9 cellular contexts compared by ENCODE assay signal in genomic region chr3:46831841-46832240, GRCh38. TPM values are rescaled to one million over a fixed set of nuclear protein-coding genes. Genes with fewer than 3 reads are reported as not detected.
"Had no signal": no experiment of that assay in that cellular context is flagged by ENCODE, and none has a peak within 500 bp of the region (broad histone marks: within the 10 kb centered on the region; RNA-seq: fewer than 3 reads in every experiment).

No MANE protein-coding gene starts in this region.

- H3K27ac ChIP-seq: HL-60 had no signal

- H3K9me3 Mint-ChIP-seq: GM23338, H9, HFFc6 had no signal

- H3K27me3 Mint-ChIP-seq: IgD-negative memory B cell had no signal

- ATAC-seq: GM23338, HepG2 had no signal

- H3K4me3 ChIP-seq: GM23338 had no signal

- H3K4me1 Mint-ChIP-seq: IgD-negative memory B cell had no signal

- H3K4me3 Mint-ChIP-seq: GM23338, H9, HFFc6, IgD-negative memory B cell had no signal

- DNase-seq: H9, HCEC 1CT, HFFc6 had no signal

- H3K27ac Mint-ChIP-seq: GM23338, H9, HFFc6, IgD-negative memory B cell had no signal

- H3K36me3 Mint-ChIP-seq: IgD-negative memory B cell had no signal

RNA-seq across cellular contexts. Expression of gene MYL3, which starts 31.4 kb away (rescaled TPM):
- total RNA-seq: GM23338, H1, HepG2, HT1080 had no signal
- polyA plus RNA-seq: GM23338, HepG2, IgD-negative memory B cell had no signal

RNA-seq across cellular contexts. Expression of gene PTH1R, which starts 45.7 kb away (rescaled TPM):
- total RNA-seq: HepG2 had no signal
- polyA plus RNA-seq: HepG2, IgD-negative memory B cell had no signal
